In the genomic region with DNA sequence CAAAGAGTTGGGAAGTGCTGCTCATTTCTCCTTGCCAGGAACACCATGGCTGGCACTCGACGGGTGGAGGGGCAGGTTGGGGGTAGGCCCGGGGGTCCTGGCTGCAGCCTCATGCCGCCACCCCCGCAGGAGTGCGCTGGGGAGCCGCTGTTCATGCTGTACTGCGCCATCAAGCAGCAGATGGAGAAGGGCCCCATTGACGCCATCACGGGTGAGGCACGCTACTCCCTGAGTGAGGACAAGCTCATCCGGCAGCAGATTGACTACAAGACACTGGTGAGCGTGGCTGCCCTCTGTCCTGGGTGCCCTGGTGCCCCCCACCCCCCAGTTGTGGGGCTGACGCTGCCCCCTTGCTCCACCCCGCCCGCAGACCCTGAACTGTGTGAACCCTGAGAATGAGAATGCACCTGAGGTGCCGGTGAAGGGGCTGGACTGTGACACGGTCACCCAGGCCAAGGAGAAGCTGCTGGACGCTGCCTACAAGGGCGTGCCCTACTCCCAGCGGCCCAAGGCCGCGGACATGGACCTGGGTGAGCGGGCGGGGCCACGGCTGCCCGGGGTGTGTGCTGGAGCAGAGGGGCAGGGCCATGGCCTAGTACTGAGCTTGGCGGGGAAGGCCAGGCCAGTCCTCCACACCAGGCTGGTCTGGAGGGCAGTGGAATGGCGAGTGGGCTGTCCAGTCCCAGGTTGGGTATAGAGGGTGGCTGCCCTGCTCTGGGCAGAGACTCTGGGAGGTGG, we compare ENCODE assay signal across 22 cellular contexts. TPM values are rescaled to one million over a fixed set of nuclear protein-coding genes. Genes with fewer than 3 reads are reported as not detected.
A peak's percentile ranks its signal among the peaks of the same experiment; 100 is the strongest.
DNase-seq lines count a peak whose midpoint lies in the region; ATAC-seq and TF ChIP-seq lines count a peak whose summit lies in the region.
"Had no signal": no experiment of that assay in that cellular context is flagged by ENCODE, and none has a peak within 500 bp of the region (broad histone marks: within the 10 kb centered on the region; RNA-seq: fewer than 3 reads in every experiment).

No MANE protein-coding gene starts in this region.

- TF ChIP-seq EP300 in transverse colon (IDR thresholded peaks at IDR 0.05; ENCODE audit: low read depth): no peak

- TF ChIP-seq CTCF in RWPE1 (conservative IDR thresholded peaks at IDR 0.05; ENCODE audit: low read depth) (no peak), mucosa of descending colon (IDR thresholded peaks at IDR 0.05) (no peak), transverse colon (IDR thresholded peaks at IDR 0.05) (no peak), PC-9 (conservative IDR thresholded peaks at IDR 0.05) (no peak), foreskin keratinocyte (conservative IDR thresholded peaks at IDR 0.05) (no peak)

- no peaks in the 10 kb centered on the region for H3K9me3 ChIP-seq in mucosa of descending colon
- no peaks in the 10 kb centered on the region for H3K9me3 ChIP-seq in transverse colon
- H3K9me3 ChIP-seq in PC-9 (ENCODE audit: insufficient read depth, low read depth): no peaks in the 10 kb centered on the region

- WGBS in transverse colon (ENCODE audit: low coverage in 1 of 2), 2 donors: 75% methylated on average over 22 of the region's 29 CpGs; no CpG with 5 or more reads in 1 of the 2 donors

- DNase-seq in left ventricle myocardium superior: no peak
- DNase-seq in left cardiac atrium: no peak
- DNase-seq in RWPE1 (ENCODE audit: low spot score): no peak
- peak; percentile 69 to 83 (median 78) for DNase-seq in mucosa of descending colon
- peak; percentile 74 for DNase-seq in transverse colon
- DNase-seq in PC-9: no peak
- DNase-seq in foreskin keratinocyte: no peak
- DNase-seq: 8988T, ACHN, Calu3, DMS79 treated with DMSO at 0.1 percent for 48 hours, GF-D8, GOT3, HCEC 1CT, MM.1S, NCI-H2029, NCI-H446, NCI-H524 treated with DMSO at 0.1 percent for 48 hours, NCI-H774, RPMI8226, SHP77 treated with DMSO at 0.1 percent for 48 hours had no signal

- CTCF ChIA-PET in RWPE1 (lab: Yijun Ruan, JAX) (no interaction called here), PC-9 (lab: Charles Lee) (interaction anchor here (0.6 kb wide), 1 partner anchor 519 kb away, joined by 4 read pairs; no protein-coding TSS in a partner anchor)

- in situ Hi-C loops in transverse colon (cut with MboI; ENCODE audit: low pct_ligation_motif_present in 1 of 4, low pct_unique_long_range_greater_than_20kb in 1 of 4, low sequenced_read_pairs in 3 of 4): no loop called here

- ATAC-seq in left ventricle myocardium superior (peak; percentile 4), left cardiac atrium (no peak), mucosa of descending colon (peak; percentile 93), foreskin keratinocyte (no peak)

- no peaks in the 10 kb centered on the region for H3K36me3 ChIP-seq in mucosa of descending colon (ENCODE audit: low read depth)
- H3K36me3 ChIP-seq in transverse colon: peaks cover 0 to 7% (median 0%) of the 10 kb centered on the region in 4 donors
- H3K36me3 ChIP-seq in PC-9 (ENCODE audit: low read depth): no peaks in the 10 kb centered on the region

- H3K4me3 ChIP-seq in mucosa of descending colon: no peak overlapping the region
- H3K4me3 ChIP-seq in transverse colon: no peak overlapping the region
- no peak overlapping the region for H3K4me3 ChIP-seq in PC-9

- no peaks in the 10 kb centered on the region for H3K79me2 ChIP-seq in PC-9 (ENCODE audit: low read depth)

- H3K9me2 ChIP-seq in PC-9 (ENCODE audit: insufficient read depth): no peaks in the 10 kb centered on the region

- no peak for TF ChIP-seq POLR2A in transverse colon (IDR thresholded peaks at IDR 0.05)

- H3K4me1 ChIP-seq in mucosa of descending colon (ENCODE audit: low read depth) (peaks cover 7% of the 10 kb centered on the region), transverse colon (peaks cover 0 to 7% (median 5%) of the 10 kb centered on the region in 4 donors), PC-9 (replicated peaks; ENCODE audit: insufficient read depth) (no peaks in the 10 kb centered on the region), foreskin keratinocyte (peaks cover 8% of the 10 kb centered on the region)

- no peaks in the 10 kb centered on the region for H3K27me3 ChIP-seq in transverse colon
- no peaks in the 10 kb centered on the region for H3K27me3 ChIP-seq in PC-9 (ENCODE audit: insufficient read depth, low read depth)
- H3K27me3 ChIP-seq in foreskin keratinocyte: no peaks in the 10 kb centered on the region

- H4K20me1 ChIP-seq in PC-9 (ENCODE audit: insufficient read depth): no peaks in the 10 kb centered on the region; the same call in 1 of the 2 replicates

- intact Hi-C loops in left ventricle myocardium superior (cut with micrococcal nuclease): no loop called here
- intact Hi-C loops in left cardiac atrium (cut with DNase I): no loop called here
- intact Hi-C loops in mucosa of descending colon (cut with DNase I, micrococcal nuclease): no loop called here
- intact Hi-C loops in transverse colon (cut with DNase I; ENCODE audit: low total_unique reads): no loop called here
- intact Hi-C loops in PC-9 (cut with micrococcal nuclease; ENCODE audit: unreplicated experiment): no loop called here

- no peaks in the 10 kb centered on the region for H3F3A ChIP-seq in PC-9 (ENCODE audit: insufficient read depth, low read depth)

- BruUV-seq in PC-9 (replicated peaks; lab: Mats Ljungman, UMichigan): no TSS peak

- no peak overlapping the region for H3K4me2 ChIP-seq in PC-9
- H3K4me2 ChIP-seq: KMS-11 had no signal

- H3K27ac ChIP-seq in RWPE1 (0 out of 2 replicates have a peak overlapping the region, but pooled peaks have one; percentile 12), transverse colon (peak overlapping the region in 2 of 4 donors; percentile 29 to 41), PC-9 (no peak overlapping the region), foreskin keratinocyte (no peak overlapping the region)
- H3K27ac ChIP-seq: KMS-11 had no signal

- POLR2A ChIA-PET in RWPE1 (lab: Yijun Ruan, JAX; ENCODE audit: low non-redundant PET) (no interaction called here), PC-9 (lab: Charles Lee; ENCODE audit: unreplicated experiment) (no interaction called here)

- H2AFZ ChIP-seq in PC-9: no peak overlapping the region

RNA-seq across cellular contexts. Expression of a gene that starts 45.1 kb away (rescaled TPM):
- total RNA-seq in left ventricle myocardium superior (23.8 TPM), left cardiac atrium (10 to 100 TPM; 18.6 to 20.4 TPM), mucosa of descending colon (10 to 100 TPM; 11.8 to 19.3 (median 12.7) TPM), transverse colon (10 to 100 TPM; 20.8 to 56.7 (median 27.7) TPM), PC-9 (2021) (83.1 and 88.2 TPM in 2 replicates), foreskin keratinocyte (76.1 and 82.6 TPM in 2 replicates)
- polyA plus RNA-seq in foreskin keratinocyte: 23.7 and 24.2 TPM in 2 replicates

Comparison
In these comparisons a context has a peak if more than half of its experiments do, and no peak if none do; other contexts are left out.
1. ATAC-seq: peak in left ventricle myocardium superior (single experiment) and mucosa of descending colon (single experiment); none in left cardiac atrium (0 of 2) and foreskin keratinocyte (single experiment).
2. DNase-seq: peak in mucosa of descending colon (3 of 3) and transverse colon (single experiment); none in left ventricle myocardium superior (single experiment), left cardiac atrium (single experiment), RWPE1 (single experiment), PC-9 (0 of 2) and foreskin keratinocyte (0 of 2).